Comparison of ENCODE assay signal across 8 cellular contexts in genomic region chr11:78574386-78575381, GRCh38. TPM values are rescaled to one million over a fixed set of nuclear protein-coding genes. Genes with fewer than 3 reads are reported as not detected.
DNase-seq lines count a peak whose midpoint lies in the region; ATAC-seq, FAIRE-seq and TF ChIP-seq lines count a peak whose summit lies in the region.

Gene NARS2, minus strand, starts transcription at chr11:78574864. Its CDS starts 376 bp downstream, at chr11:78574488.

- peak; percentile 78 for DNase-seq in GM12892 (ENCODE audit: insufficient read length)
- peak; percentile 96 for DNase-seq in NCI-H146 (lab: John Stamatoyannopoulos, UW)
- DNase-seq in T-helper 1 cell = peak; percentile 90 to 97 (median 95)
- DNase-seq in adrenal gland = peak; percentile 98 to 99 (median 99)
- peak; percentile 96 to 98 for DNase-seq in heart right ventricle
- peak; percentile 91 to 99 (median 96) for DNase-seq in posterior cingulate gyrus
- DNase-seq in upper lobe of left lung = peak; percentile 98 to 99

- H3K27ac ChIP-seq in adrenal gland = peak within 1 kb of the TSS; percentile 75 to 93 (median 86)
- peak within 1 kb of the TSS in 9 of 10 donors; percentile 68 to 87 (median 85) for H3K27ac ChIP-seq in heart right ventricle
- peak within 1 kb of the TSS; percentile 73 to 90 (median 83) for H3K27ac ChIP-seq in upper lobe of left lung

- H3K4me3 ChIP-seq in adrenal gland (peak within 1 kb of the TSS; percentile 19 to 81 (median 77)), heart right ventricle (peak within 1 kb of the TSS; percentile 56 to 96 (median 76)), upper lobe of left lung (peak within 1 kb of the TSS; percentile 75 to 94 (median 90))

- peak; percentile 92 for ATAC-seq in HG02852 (IDR thresholded peaks at IDR 0.05; ENCODE audit: unreplicated experiment)
- peak; percentile 99 to 100 (median 100) for ATAC-seq in heart right ventricle
- ATAC-seq in upper lobe of left lung (ENCODE audit: low FRiP score in 2 of 2) = peak; percentile 100

- peak; percentile 99 for FAIRE-seq in GM12892 (lab: Jason Lieb, UNC)

- H3K27me3 ChIP-seq in adrenal gland (no peaks in the 10 kb centered on the region), heart right ventricle (no peaks in the 10 kb centered on the region), upper lobe of left lung (no peaks in the 10 kb centered on the region)

- TF ChIP-seq POLR2A in GM12892 (IDR thresholded peaks at IDR 0.05; ENCODE audit: low read depth, low read length) (peak; percentile 87), adrenal gland (IDR thresholded peaks at IDR 0.05) (peak; percentile 26 to 87), upper lobe of left lung (IDR thresholded peaks at IDR 0.05) (peak in 2 of 4 donors; percentile 31 to 82)

- intact Hi-C loops in adrenal gland (cut with DNase I) (no loop called here), heart right ventricle (cut with DNase I) (loop anchor here in 1 of 10 donors (10.0 kb wide), 1 partner anchor 430 kb away; no protein-coding TSS in a partner anchor), posterior cingulate gyrus (cut with DNase I) (loop anchor here (5.0 kb wide), 2 partner anchors 157 to 437 kb away; partner anchors contain the start of genes ALG8 and GAB2)

- TF ChIP-seq EP300 in upper lobe of left lung (IDR thresholded peaks at IDR 0.05) = no peak

- TF ChIP-seq CTCF in adrenal gland (IDR thresholded peaks at IDR 0.05) (no peak), heart right ventricle (IDR thresholded peaks at IDR 0.05) (no peak), upper lobe of left lung (IDR thresholded peaks at IDR 0.05) (no peak)

- H3K36me3 ChIP-seq in adrenal gland (replicated peaks in 1 of 2) (peaks cover 0 to 10% of the 10 kb centered on the region in 2 donors), heart right ventricle (peaks cover 0 to 17% (median 8%) of the 10 kb centered on the region in 9 donors), upper lobe of left lung (peaks cover 0 to 8% (median under 1%) of the 10 kb centered on the region in 4 donors)

- H3K9me3 ChIP-seq in adrenal gland (replicated peaks in 1 of 3) (no peaks in the 10 kb centered on the region), heart right ventricle (no peaks in the 10 kb centered on the region), upper lobe of left lung (no peaks in the 10 kb centered on the region)

- WGBS in adrenal gland, 4 donors = 0 to 1% (median 1%) methylated on average over 36 to 60 of the region's 60 CpGs
- whole genome bisulfite sequencing in heart right ventricle, 2 donors = 0% methylated on average over 60 of the region's 60 CpGs
- WGBS in upper lobe of left lung, 2 donors = 0 to 1% methylated on average over 12 to 53 of the region's 60 CpGs

- peaks cover 12 to 18% of the 10 kb centered on the region in 2 donors for H3K4me1 ChIP-seq in adrenal gland (replicated peaks in 1 of 2)
- H3K4me1 ChIP-seq in heart right ventricle = peaks cover 0 to 34% (median 17%) of the 10 kb centered on the region in 9 donors
- H3K4me1 ChIP-seq in upper lobe of left lung = peaks cover 5 to 24% (median 16%) of the 10 kb centered on the region in 4 donors

RNA-seq across cellular contexts. Expression of gene NARS2, which starts in this region (rescaled TPM):
- polyA plus RNA-seq in GM12892 (2012; ENCODE audit: missing spikeins) = 22.9 TPM
- total RNA-seq in adrenal gland (10 to 100 TPM in 7 of 8 donors, 1 to 10 TPM in 1; 8.4 to 30.0 (median 18.4) TPM), heart right ventricle (10 to 100 TPM; 14.8 to 20.1 (median 16.7) TPM), upper lobe of left lung (10 to 100 TPM in 5 of 6 donors, 1 to 10 TPM in 1; 7.7 to 45.1 (median 15.5) TPM)
- polyA plus RNA-seq in adrenal gland (10 to 100 TPM; 18.2 to 33.3 (median 24.9) TPM), heart right ventricle (10 to 100 TPM; 12.4 to 18.7 TPM)

Comparison
In these comparisons a context has a peak if more than half of its experiments do, and no peak if none do; other contexts are left out.
1. Peak in every context shown above with its lines: DNase-seq, ATAC-seq, H3K4me3 ChIP-seq and H3K27ac ChIP-seq.